In the genomic region with DNA sequence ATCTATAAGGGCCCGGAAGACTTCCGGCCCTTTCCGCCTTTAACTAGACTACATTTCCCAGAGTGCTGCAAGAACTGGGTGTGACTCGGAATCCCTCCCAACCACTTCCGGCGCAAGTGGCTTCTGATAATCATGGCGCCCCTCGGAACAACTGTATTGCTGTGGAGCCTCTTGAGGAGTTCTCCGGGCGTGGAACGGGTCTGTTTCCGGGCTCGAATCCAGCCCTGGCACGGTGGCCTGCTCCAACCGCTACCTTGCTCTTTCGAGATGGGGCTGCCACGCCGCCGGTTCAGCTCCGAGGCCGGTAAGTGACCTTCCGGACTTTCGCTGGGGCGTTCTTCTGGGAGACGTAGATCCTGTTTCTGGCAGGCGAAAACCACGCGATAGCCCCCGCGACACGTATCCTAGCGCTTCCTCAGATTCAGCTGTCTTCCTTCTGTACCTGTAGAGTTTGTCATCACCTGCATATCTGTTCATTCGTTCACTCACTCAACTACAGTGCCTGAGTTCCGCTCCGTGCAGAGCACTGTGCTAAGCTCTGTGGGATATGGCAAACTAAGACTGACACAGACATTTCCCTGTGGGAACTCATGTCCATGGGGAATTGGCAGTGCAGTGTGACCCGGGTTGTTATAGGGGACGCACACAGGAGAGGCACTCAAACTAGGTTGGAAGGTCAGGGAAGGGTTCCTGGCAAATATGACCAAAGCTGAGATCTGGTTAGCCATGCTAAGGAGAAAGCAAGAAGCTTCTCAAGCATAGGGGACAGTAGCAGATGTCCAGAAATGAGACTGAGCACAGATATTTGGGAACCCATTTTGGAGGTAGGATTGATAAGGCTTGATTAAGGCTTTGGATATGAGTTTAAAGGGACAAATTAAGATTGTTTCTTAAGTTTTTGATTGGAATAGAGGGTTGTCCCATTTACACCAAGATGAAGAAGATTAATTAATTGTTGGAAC, we compare ENCODE assay signal across 1 cellular context.
A peak's percentile ranks its signal among the peaks of the same experiment; 100 is the strongest.
TF ChIP-seq lines count a peak whose summit lies in the region.

Gene MRPS22 (plus strand): TSS at position 126 of the 962 bp plus-strand sequence. CDS start 7 bp downstream, at position 133.

TF ChIP-seq in HepG2, 621 proteins besides CTCF, POLR2A, EP300 and RAD21 (continued from another document and continues in another):
- no peak for TF ChIP-seq RNF219 (CRISPR knock-in tag; IDR thresholded peaks at IDR 0.05)
- peak; percentile 76 for TF ChIP-seq ZNF670 (CRISPR knock-in tag; IDR thresholded peaks at IDR 0.05; ENCODE audit: borderline replicate concordance)
- peak; percentile 58 for TF ChIP-seq ZEB1 (IDR thresholded peaks at IDR 0.05; ENCODE audit: insufficient replicate concordance, low read depth)
- TF ChIP-seq RXRA (CRISPR knock-in tag; IDR thresholded peaks at IDR 0.05): no peak
- no peak for TF ChIP-seq ZNF761 (CRISPR knock-in tag; conservative IDR thresholded peaks at IDR 0.05)
- no peak for TF ChIP-seq CEBPG (CRISPR knock-in tag; IDR thresholded peaks at IDR 0.05)
- TF ChIP-seq, protein P1, sequence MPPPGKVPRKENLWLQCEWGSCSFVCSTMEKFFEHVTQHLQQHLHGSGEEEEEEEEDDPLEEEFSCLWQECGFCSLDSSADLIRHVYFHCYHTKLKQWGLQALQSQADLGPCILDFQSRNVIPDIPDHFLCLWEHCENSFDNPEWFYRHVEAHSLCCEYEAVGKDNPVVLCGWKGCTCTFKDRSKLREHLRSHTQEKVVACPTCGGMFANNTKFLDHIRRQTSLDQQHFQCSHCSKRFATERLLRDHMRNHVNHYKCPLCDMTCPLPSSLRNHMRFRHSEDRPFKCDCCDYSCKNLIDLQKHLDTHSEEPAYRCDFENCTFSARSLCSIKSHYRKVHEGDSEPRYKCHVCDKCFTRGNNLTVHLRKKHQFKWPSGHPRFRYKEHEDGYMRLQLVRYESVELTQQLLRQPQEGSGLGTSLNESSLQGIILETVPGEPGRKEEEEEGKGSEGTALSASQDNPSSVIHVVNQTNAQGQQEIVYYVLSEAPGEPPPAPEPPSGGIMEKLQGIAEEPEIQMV (CRISPR knock-in tag; IDR thresholded peaks at IDR 0.05; ENCODE audit: low read depth): no peak
- no peak for TF ChIP-seq SNRNP70 (IDR thresholded peaks at IDR 0.05; ENCODE audit: low read depth, low read length)
- no peak for TF ChIP-seq SMYD3 (CRISPR knock-in tag; IDR thresholded peaks at IDR 0.05)
- no peak for TF ChIP-seq ZNF383 (CRISPR knock-in tag; IDR thresholded peaks at IDR 0.05; ENCODE audit: borderline replicate concordance)
- TF ChIP-seq, protein P2, sequence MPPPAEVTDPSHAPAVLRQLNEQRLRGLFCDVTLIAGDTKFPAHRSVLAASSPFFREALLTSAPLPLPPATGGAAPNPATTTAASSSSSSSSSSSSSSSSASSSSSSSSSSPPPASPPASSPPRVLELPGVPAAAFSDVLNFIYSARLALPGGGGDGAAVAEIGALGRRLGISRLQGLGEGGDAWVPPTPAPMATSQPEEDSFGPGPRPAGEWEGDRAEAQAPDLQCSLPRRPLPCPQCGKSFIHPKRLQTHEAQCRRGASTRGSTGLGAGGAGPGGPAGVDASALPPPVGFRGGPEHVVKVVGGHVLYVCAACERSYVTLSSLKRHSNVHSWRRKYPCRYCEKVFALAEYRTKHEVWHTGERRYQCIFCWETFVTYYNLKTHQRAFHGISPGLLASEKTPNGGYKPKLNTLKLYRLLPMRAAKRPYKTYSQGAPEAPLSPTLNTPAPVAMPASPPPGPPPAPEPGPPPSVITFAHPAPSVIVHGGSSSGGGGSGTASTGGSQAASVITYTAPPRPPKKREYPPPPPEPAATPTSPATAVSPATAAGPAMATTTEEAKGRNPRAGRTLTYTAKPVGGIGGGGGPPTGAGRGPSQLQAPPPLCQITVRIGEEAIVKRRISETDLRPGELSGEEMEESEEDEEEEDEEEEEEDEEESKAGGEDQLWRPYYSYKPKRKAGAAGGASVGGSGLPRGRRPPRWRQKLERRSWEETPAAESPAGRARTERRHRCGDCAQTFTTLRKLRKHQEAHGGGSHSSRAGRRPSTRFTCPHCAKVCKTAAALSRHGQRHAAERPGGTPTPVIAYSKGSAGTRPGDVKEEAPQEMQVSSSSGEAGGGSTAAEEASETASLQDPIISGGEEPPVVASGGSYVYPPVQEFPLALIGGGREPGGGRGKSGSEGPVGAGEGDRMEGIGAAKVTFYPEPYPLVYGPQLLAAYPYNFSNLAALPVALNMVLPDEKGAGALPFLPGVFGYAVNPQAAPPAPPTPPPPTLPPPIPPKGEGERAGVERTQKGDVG (CRISPR knock-in tag; IDR thresholded peaks at IDR 0.05; ENCODE audit: borderline replicate concordance): no peak
- no peak for TF ChIP-seq ERF (CRISPR knock-in tag; IDR thresholded peaks at IDR 0.05)
- peak; percentile 84; the same call in 1 of the 2 replicates for TF ChIP-seq ZNF710 (CRISPR knock-in tag; IDR thresholded peaks at IDR 0.05; ENCODE audit: borderline replicate concordance)
- TF ChIP-seq GATAD1 (CRISPR knock-in tag; IDR thresholded peaks at IDR 0.05): peak; percentile 89
- TF ChIP-seq ZFP91 (CRISPR knock-in tag; IDR thresholded peaks at IDR 0.05; ENCODE audit: borderline replicate concordance): peak; percentile 88
- peak; percentile 26; the same call in 1 of the 2 replicates for TF ChIP-seq ZNF772 (CRISPR knock-in tag; IDR thresholded peaks at IDR 0.05)
- TF ChIP-seq ZBTB1 (CRISPR knock-in tag; IDR thresholded peaks at IDR 0.05; ENCODE audit: borderline replicate concordance): no peak
- TF ChIP-seq ZNF550 (CRISPR knock-in tag; IDR thresholded peaks at IDR 0.05; ENCODE audit: borderline replicate concordance): no peak
- TF ChIP-seq, protein P3, sequence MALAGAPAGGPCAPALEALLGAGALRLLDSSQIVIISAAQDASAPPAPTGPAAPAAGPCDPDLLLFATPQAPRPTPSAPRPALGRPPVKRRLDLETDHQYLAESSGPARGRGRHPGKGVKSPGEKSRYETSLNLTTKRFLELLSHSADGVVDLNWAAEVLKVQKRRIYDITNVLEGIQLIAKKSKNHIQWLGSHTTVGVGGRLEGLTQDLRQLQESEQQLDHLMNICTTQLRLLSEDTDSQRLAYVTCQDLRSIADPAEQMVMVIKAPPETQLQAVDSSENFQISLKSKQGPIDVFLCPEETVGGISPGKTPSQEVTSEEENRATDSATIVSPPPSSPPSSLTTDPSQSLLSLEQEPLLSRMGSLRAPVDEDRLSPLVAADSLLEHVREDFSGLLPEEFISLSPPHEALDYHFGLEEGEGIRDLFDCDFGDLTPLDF (CRISPR knock-in tag; IDR thresholded peaks at IDR 0.05): peak; percentile 46; the same call in 1 of the 2 replicates
- no peak for TF ChIP-seq RXRB (CRISPR knock-in tag; IDR thresholded peaks at IDR 0.05; ENCODE audit: borderline replicate concordance)
- no peak for TF ChIP-seq ZNF256 (CRISPR knock-in tag; conservative IDR thresholded peaks at IDR 0.05)
- TF ChIP-seq, protein P4, sequence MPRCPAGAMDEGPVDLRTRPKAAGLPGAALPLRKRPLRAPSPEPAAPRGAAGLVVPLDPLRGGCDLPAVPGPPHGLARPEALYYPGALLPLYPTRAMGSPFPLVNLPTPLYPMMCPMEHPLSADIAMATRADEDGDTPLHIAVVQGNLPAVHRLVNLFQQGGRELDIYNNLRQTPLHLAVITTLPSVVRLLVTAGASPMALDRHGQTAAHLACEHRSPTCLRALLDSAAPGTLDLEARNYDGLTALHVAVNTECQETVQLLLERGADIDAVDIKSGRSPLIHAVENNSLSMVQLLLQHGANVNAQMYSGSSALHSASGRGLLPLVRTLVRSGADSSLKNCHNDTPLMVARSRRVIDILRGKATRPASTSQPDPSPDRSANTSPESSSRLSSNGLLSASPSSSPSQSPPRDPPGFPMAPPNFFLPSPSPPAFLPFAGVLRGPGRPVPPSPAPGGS (CRISPR knock-in tag; IDR thresholded peaks at IDR 0.05): no peak
- peak; percentile 59; the same call in 1 of the 2 replicates for TF ChIP-seq DMAP1 (CRISPR knock-in tag; IDR thresholded peaks at IDR 0.05)
- no peak for TF ChIP-seq MAF1 (CRISPR knock-in tag; IDR thresholded peaks at IDR 0.05; ENCODE audit: borderline replicate concordance)
- TF ChIP-seq, protein P5, sequence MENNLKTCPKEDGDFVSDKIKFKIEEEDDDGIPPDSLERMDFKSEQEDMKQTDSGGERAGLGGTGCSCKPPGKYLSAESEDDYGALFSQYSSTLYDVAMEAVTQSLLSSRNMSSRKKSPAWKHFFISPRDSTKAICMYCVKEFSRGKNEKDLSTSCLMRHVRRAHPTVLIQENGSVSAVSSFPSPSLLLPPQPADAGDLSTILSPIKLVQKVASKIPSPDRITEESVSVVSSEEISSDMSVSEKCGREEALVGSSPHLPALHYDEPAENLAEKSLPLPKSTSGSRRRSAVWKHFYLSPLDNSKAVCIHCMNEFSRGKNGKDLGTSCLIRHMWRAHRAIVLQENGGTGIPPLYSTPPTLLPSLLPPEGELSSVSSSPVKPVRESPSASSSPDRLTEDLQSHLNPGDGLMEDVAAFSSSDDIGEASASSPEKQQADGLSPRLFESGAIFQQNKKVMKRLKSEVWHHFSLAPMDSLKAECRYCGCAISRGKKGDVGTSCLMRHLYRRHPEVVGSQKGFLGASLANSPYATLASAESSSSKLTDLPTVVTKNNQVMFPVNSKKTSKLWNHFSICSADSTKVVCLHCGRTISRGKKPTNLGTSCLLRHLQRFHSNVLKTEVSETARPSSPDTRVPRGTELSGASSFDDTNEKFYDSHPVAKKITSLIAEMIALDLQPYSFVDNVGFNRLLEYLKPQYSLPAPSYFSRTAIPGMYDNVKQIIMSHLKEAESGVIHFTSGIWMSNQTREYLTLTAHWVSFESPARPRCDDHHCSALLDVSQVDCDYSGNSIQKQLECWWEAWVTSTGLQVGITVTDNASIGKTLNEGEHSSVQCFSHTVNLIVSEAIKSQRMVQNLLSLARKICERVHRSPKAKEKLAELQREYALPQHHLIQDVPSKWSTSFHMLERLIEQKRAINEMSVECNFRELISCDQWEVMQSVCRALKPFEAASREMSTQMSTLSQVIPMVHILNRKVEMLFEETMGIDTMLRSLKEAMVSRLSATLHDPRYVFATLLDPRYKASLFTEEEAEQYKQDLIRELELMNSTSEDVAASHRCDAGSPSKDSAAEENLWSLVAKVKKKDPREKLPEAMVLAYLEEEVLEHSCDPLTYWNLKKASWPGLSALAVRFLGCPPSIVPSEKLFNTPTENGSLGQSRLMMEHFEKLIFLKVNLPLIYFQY (CRISPR knock-in tag; IDR thresholded peaks at IDR 0.05; ENCODE audit: borderline replicate concordance): peak; percentile 10; the same call in 1 of the 2 replicates
- peak; percentile 51; the same call in 1 of the 2 replicates for TF ChIP-seq ZNF737 (CRISPR knock-in tag; IDR thresholded peaks at IDR 0.05; ENCODE audit: borderline replicate concordance)
- TF ChIP-seq, protein P6, sequence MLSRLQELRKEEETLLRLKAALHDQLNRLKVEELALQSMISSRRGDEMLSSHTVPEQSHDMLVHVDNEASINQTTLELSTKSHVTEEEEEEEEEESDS (CRISPR knock-in tag; IDR thresholded peaks at IDR 0.05; ENCODE audit: borderline replicate concordance): no peak
- TF ChIP-seq ZFP82 (CRISPR knock-in tag; IDR thresholded peaks at IDR 0.05; ENCODE audit: borderline replicate concordance): peak; percentile 75; the same call in 1 of the 2 replicates
- no peak for TF ChIP-seq ZNF17 (CRISPR knock-in tag; IDR thresholded peaks at IDR 0.05)
- peak; percentile 61 for TF ChIP-seq MEIS2 (CRISPR knock-in tag; IDR thresholded peaks at IDR 0.05)
- TF ChIP-seq MIXL1 (CRISPR knock-in tag; IDR thresholded peaks at IDR 0.05): peak; percentile 90
- no peak for TF ChIP-seq ZMAT5 (CRISPR knock-in tag; IDR thresholded peaks at IDR 0.05; ENCODE audit: borderline replicate concordance, low read depth)
- TF ChIP-seq, protein P7, sequence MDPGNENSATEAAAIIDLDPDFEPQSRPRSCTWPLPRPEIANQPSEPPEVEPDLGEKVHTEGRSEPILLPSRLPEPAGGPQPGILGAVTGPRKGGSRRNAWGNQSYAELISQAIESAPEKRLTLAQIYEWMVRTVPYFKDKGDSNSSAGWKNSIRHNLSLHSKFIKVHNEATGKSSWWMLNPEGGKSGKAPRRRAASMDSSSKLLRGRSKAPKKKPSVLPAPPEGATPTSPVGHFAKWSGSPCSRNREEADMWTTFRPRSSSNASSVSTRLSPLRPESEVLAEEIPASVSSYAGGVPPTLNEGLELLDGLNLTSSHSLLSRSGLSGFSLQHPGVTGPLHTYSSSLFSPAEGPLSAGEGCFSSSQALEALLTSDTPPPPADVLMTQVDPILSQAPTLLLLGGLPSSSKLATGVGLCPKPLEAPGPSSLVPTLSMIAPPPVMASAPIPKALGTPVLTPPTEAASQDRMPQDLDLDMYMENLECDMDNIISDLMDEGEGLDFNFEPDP (CRISPR knock-in tag; conservative IDR thresholded peaks at IDR 0.05): no peak
